19 cellular contexts compared by ENCODE assay signal in genomic region chr15:68676926-68677325, GRCh38.
A peak's percentile ranks its signal among the peaks of the same experiment; 100 is the strongest.
DNase-seq lines count a peak whose midpoint lies in the region; ATAC-seq and TF ChIP-seq lines count a peak whose summit lies in the region.
"Had no signal": no experiment of that assay in that cellular context is flagged by ENCODE, and none has a peak within 500 bp of the region (broad histone marks: within the 10 kb centered on the region; RNA-seq: fewer than 3 reads in every experiment).

No MANE protein-coding gene starts in this region.

- H3K27ac Mint-ChIP-seq in natural killer cell treated with Interleukin-12 subunit alpha and Interleukin-12 subunit beta and Interleukin-15 and Interleukin-18, amount 100 ng/mL, for 72 hours: no peak overlapping the region
- no peak overlapping the region for H3K27ac Mint-ChIP-seq in natural killer cell
- no peak overlapping the region for H3K27ac Mint-ChIP-seq in endodermal cell
- H3K27ac Mint-ChIP-seq: CD4-positive, CD25-positive, alpha-beta regulatory T cell had no signal

- WGBS in endodermal cell (ENCODE audit: insufficient coverage in 1 of 2, insufficient read length in 1 of 2), 2 experiments: 99 to 100% methylated on average over 1 to 4 of the region's 4 CpGs
- 98% methylated on average over 4 of the region's 4 CpGs for WGBS in hepatocyte (ENCODE audit: low lambda C conversion rate, missing lambda C conversion rate)

- H3K4me1 ChIP-seq in endodermal cell (ENCODE audit: control insufficient read depth, insufficient read depth, low read length) (no peaks in the 10 kb centered on the region), hepatocyte (ENCODE audit: insufficient read depth) (no peaks in the 10 kb centered on the region)

- H3K4me3 ChIP-seq in endodermal cell (ENCODE audit: low read length) (no peak overlapping the region), hepatocyte (no peak overlapping the region)
- H3K4me3 ChIP-seq: BLaER1, MG63, SK-N-MC had no signal

- no peaks in the 10 kb centered on the region for H4K20me1 ChIP-seq in hepatocyte (ENCODE audit: insufficient read depth, poor library complexity, severe bottlenecking)
- H4K20me1 ChIP-seq: BLaER1 had no signal

- H3K4me1 Mint-ChIP-seq in natural killer cell treated with Interleukin-12 subunit alpha and Interleukin-12 subunit beta and Interleukin-15 and Interleukin-18, amount 100 ng/mL, for 72 hours (ENCODE audit: low read depth in 2 of 2): peaks cover 0 to 5% of the 10 kb centered on the region in 2 donors
- H3K4me1 Mint-ChIP-seq in natural killer cell: peaks cover 0 to 6% of the 10 kb centered on the region in 2 donors
- peaks cover 17% of the 10 kb centered on the region for H3K4me1 Mint-ChIP-seq in endodermal cell

- H3K4me2 ChIP-seq in hepatocyte: no peak overlapping the region

- H3K27ac ChIP-seq in endodermal cell (ENCODE audit: low read depth, low read length) (no peak overlapping the region), hepatocyte (no peak overlapping the region)
- H3K27ac ChIP-seq: SK-N-MC had no signal

- no peaks in the 10 kb centered on the region for H3K79me2 ChIP-seq in hepatocyte

- intact Hi-C loops in natural killer cell (cut with micrococcal nuclease): no loop called here
- intact Hi-C loops in sciatic nerve (cut with DNase I): no loop called here

- TF ChIP-seq CTCF in natural killer cell (IDR thresholded peaks at IDR 0.05) (no peak), endodermal cell (conservative IDR thresholded peaks at IDR 0.05) (no peak), hepatocyte (IDR thresholded peaks at IDR 0.05; ENCODE audit: poor library complexity) (no peak)

- H3K9ac ChIP-seq in endodermal cell (ENCODE audit: extremely low read depth, low read length, poor library complexity, severe bottlenecking): no peak overlapping the region
- H3K9ac ChIP-seq: BLaER1 had no signal

- ATAC-seq in natural killer cell treated with Interleukin-12 subunit alpha and Interleukin-12 subunit beta and Interleukin-15 and Interleukin-18, amount 100 ng/mL, for 72 hours: no peak
- ATAC-seq in natural killer cell: no peak
- ATAC-seq in sciatic nerve: no peak
- no peak for ATAC-seq in HG03025 (IDR thresholded peaks at IDR 0.05; ENCODE audit: low FRiP score, unreplicated experiment)

- no peaks in the 10 kb centered on the region for H3K9me3 Mint-ChIP-seq in natural killer cell treated with Interleukin-12 subunit alpha and Interleukin-12 subunit beta and Interleukin-15 and Interleukin-18, amount 100 ng/mL, for 72 hours
- H3K9me3 Mint-ChIP-seq in natural killer cell: no peaks in the 10 kb centered on the region
- H3K9me3 Mint-ChIP-seq in endodermal cell: no peaks in the 10 kb centered on the region
- H3K9me3 Mint-ChIP-seq: CD4-positive, CD25-positive, alpha-beta regulatory T cell had no signal

- no peaks in the 10 kb centered on the region for H3K27me3 ChIP-seq in endodermal cell (ENCODE audit: control insufficient read depth, insufficient read depth, low read length, poor library complexity, severe bottlenecking)
- H3K27me3 ChIP-seq in hepatocyte: no peaks in the 10 kb centered on the region
- H3K27me3 ChIP-seq: BLaER1, MG63 had no signal

- peak; percentile 13 for DNase-seq in natural killer cell treated with Interleukin-12 subunit alpha and Interleukin-12 subunit beta and Interleukin-15 and Interleukin-18, amount 100 ng/mL, for 72 hours (ENCODE audit: low spot score)
- DNase-seq in natural killer cell (no peak), endodermal cell (peak; percentile 15), sciatic nerve (ENCODE audit: low spot score) (peak; percentile 22), hepatocyte (ENCODE audit: low spot score) (no peak), NCI-H345 (lab: John Stamatoyannopoulos, UW) (no peak), NCI-H510A treated with DMSO at 0.1 percent for 48 hours (lab: John Stamatoyannopoulos, UW) (no peak)
- DNase-seq: CD4-positive, CD25-positive, alpha-beta regulatory T cell; DMS153; KBM-7; MG63; NCI-H1105 treated with DMSO at 0.1 percent for 48 hours; NCI-H2029; NCI-H69; RPMI8226; SHP77 treated with DMSO at 0.1 percent for 48 hours had no signal

- H2AFZ ChIP-seq in hepatocyte: no peak overlapping the region

- no peaks in the 10 kb centered on the region for H3K36me3 ChIP-seq in endodermal cell (ENCODE audit: control insufficient read depth, insufficient read depth, low read length)
- no peaks in the 10 kb centered on the region for H3K36me3 ChIP-seq in hepatocyte (replicated peaks; ENCODE audit: insufficient read depth, low read depth)
- H3K36me3 ChIP-seq: BLaER1, MG63 had no signal

- no peaks in the 10 kb centered on the region for H3K36me3 Mint-ChIP-seq in natural killer cell treated with Interleukin-12 subunit alpha and Interleukin-12 subunit beta and Interleukin-15 and Interleukin-18, amount 100 ng/mL, for 72 hours
- H3K36me3 Mint-ChIP-seq in natural killer cell (no peaks in the 10 kb centered on the region), endodermal cell (ENCODE audit: low read depth) (no peaks in the 10 kb centered on the region)
- H3K36me3 Mint-ChIP-seq: CD4-positive, CD25-positive, alpha-beta regulatory T cell had no signal

- no peaks in the 10 kb centered on the region for H3K9me2 ChIP-seq in hepatocyte (replicated peaks; ENCODE audit: insufficient read depth)

- H3K4me3 Mint-ChIP-seq in natural killer cell treated with Interleukin-12 subunit alpha and Interleukin-12 subunit beta and Interleukin-15 and Interleukin-18, amount 100 ng/mL, for 72 hours: no peak overlapping the region
- H3K4me3 Mint-ChIP-seq in natural killer cell (no peak overlapping the region), endodermal cell (no peak overlapping the region)
- H3K4me3 Mint-ChIP-seq: CD4-positive, CD25-positive, alpha-beta regulatory T cell had no signal

- H3K9me3 ChIP-seq in endodermal cell (ENCODE audit: control insufficient read depth, low read length): no peaks in the 10 kb centered on the region
- no peaks in the 10 kb centered on the region for H3K9me3 ChIP-seq in hepatocyte (ENCODE audit: low read depth)
- H3K9me3 ChIP-seq: BLaER1, MG63 had no signal

- peaks cover 8% of the 10 kb centered on the region in 2 donors for H3K27me3 Mint-ChIP-seq in natural killer cell treated with Interleukin-12 subunit alpha and Interleukin-12 subunit beta and Interleukin-15 and Interleukin-18, amount 100 ng/mL, for 72 hours
- H3K27me3 Mint-ChIP-seq in natural killer cell (ENCODE audit: low read depth in 2 of 2) (peaks cover 3 to 8% of the 10 kb centered on the region in 2 donors), endodermal cell (ENCODE audit: insufficient read depth) (peaks cover 9% of the 10 kb centered on the region)
- H3K27me3 Mint-ChIP-seq: CD4-positive, CD25-positive, alpha-beta regulatory T cell had no signal

Comparison
In these comparisons a context has a peak if more than half of its experiments do, and no peak if none do; other contexts are left out.
1. DNase-seq: peak in natural killer cell treated with Interleukin-12 subunit alpha and Interleukin-12 subunit beta and Interleukin-15 and Interleukin-18, amount 100 ng/mL, for 72 hours (single experiment), endodermal cell (single experiment) and sciatic nerve (single experiment); none in natural killer cell (single experiment), hepatocyte (single experiment), NCI-H345 (single experiment) and NCI-H510A treated with DMSO at 0.1 percent for 48 hours (single experiment).